1 cellular context compared by ENCODE assay signal in the genomic region with DNA sequence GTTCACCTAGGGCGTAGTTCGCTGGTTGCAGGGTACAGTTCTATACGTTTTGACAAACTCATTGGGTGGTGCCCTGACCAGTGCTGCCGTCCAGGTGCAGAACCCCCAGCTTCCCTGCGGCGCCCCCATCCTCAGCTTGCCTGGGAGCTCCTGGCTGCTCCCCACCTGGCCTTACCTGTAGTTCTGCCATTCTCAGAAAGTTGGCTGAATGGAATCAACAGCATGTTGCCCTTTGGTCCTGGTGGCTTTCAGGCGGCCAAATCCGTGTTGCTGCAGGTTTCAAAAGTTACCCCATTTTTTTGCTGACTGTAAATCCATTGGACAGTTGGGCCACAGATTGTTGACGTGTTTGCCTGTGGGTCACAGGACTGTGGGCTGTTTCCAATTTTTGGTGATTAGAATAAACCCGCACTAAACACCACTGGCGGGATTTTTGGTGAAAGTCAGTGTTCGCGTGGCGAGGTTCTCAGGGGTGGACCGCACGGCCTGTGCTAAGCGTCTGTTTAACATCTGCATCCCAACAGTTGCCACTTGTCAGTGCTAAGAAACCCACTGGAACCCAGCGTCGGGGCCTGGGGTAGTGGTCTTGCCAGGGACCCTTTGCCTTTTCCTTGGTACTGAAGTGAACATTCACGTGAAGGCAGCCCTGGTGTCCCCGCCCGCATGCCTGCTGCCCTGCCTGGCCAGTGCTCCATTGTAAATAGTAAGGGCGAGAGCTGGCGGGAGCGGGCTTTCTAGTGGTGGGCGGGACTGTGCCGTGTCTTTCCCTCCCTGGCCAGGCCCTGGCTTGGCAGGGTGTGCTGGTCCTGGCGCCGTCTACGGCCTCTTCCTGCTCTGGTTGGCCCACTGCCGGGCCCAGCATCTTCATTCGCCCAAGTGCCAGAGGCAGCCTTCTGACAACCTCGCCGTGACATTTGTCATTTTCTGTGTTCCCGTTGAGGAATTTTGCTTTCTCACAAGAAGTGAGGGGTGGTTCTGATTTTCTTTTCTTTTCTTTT.
TF ChIP-seq lines count a peak whose summit lies in the region.

No MANE protein-coding gene starts in this region.

TF ChIP-seq in HepG2, 621 proteins besides CTCF, POLR2A, EP300 and RAD21 (continued from another document and continues in another):
- TF ChIP-seq, protein P1, sequence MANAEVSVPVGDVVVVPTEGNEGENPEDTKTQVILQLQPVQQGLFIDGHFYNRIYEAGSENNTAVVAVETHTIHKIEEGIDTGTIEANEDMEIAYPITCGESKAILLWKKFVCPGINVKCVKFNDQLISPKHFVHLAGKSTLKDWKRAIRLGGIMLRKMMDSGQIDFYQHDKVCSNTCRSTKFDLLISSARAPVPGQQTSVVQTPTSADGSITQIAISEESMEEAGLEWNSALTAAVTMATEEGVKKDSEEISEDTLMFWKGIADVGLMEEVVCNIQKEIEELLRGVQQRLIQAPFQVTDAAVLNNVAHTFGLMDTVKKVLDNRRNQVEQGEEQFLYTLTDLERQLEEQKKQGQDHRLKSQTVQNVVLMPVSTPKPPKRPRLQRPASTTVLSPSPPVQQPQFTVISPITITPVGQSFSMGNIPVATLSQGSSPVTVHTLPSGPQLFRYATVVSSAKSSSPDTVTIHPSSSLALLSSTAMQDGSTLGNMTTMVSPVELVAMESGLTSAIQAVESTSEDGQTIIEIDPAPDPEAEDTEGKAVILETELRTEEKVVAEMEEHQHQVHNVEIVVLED (CRISPR knock-in tag; IDR thresholded peaks at IDR 0.05; ENCODE audit: borderline replicate concordance), result peak; percentile 32; the same call in 1 of the 2 replicates
- TF ChIP-seq, protein P2, sequence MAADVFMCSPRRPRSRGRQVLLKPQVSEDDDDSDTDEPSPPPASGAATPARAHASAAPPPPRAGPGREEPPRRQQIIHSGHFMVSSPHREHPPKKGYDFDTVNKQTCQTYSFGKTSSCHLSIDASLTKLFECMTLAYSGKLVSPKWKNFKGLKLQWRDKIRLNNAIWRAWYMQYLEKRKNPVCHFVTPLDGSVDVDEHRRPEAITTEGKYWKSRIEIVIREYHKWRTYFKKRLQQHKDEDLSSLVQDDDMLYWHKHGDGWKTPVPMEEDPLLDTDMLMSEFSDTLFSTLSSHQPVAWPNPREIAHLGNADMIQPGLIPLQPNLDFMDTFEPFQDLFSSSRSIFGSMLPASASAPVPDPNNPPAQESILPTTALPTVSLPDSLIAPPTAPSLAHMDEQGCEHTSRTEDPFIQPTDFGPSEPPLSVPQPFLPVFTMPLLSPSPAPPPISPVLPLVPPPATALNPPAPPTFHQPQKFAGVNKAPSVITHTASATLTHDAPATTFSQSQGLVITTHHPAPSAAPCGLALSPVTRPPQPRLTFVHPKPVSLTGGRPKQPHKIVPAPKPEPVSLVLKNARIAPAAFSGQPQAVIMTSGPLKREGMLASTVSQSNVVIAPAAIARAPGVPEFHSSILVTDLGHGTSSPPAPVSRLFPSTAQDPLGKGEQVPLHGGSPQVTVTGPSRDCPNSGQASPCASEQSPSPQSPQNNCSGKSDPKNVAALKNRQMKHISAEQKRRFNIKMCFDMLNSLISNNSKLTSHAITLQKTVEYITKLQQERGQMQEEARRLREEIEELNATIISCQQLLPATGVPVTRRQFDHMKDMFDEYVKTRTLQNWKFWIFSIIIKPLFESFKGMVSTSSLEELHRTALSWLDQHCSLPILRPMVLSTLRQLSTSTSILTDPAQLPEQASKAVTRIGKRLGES (CRISPR knock-in tag; IDR thresholded peaks at IDR 0.05; ENCODE audit: borderline replicate concordance), result no peak
- TF ChIP-seq NFYB (CRISPR knock-in tag; IDR thresholded peaks at IDR 0.05) (peak; percentile 31; the same call in 1 of the 2 replicates), SPEN (CRISPR knock-in tag; IDR thresholded peaks at IDR 0.05; ENCODE audit: low read depth) (no peak; the same call in none of the 2 replicates), SSRP1 (CRISPR knock-in tag; IDR thresholded peaks at IDR 0.05) (no peak), TOPORS (CRISPR knock-in tag; IDR thresholded peaks at IDR 0.05) (no peak), FOXC1 (CRISPR knock-in tag; IDR thresholded peaks at IDR 0.05; ENCODE audit: borderline replicate concordance) (peak; percentile 50; the same call in 1 of the 2 replicates), SP1 (IDR thresholded peaks at IDR 0.05) (no peak), SP1 (CRISPR knock-in tag; IDR thresholded peaks at IDR 0.05) (0 out of 2 replicates have a peak, but pooled peaks have one; percentile 43), NCOA5 (CRISPR knock-in tag; IDR thresholded peaks at IDR 0.05) (no peak), HOXA3 (CRISPR knock-in tag; IDR thresholded peaks at IDR 0.05) (peak; percentile 69), ZNF264 (CRISPR knock-in tag; IDR thresholded peaks at IDR 0.05) (peak; percentile 48; the same call in 1 of the 2 replicates), ZNF850 (CRISPR knock-in tag; conservative IDR thresholded peaks at IDR 0.05) (no peak), TMF1 (CRISPR knock-in tag; IDR thresholded peaks at IDR 0.05; ENCODE audit: low read depth) (no peak), NFYC (CRISPR knock-in tag; IDR thresholded peaks at IDR 0.05) (no peak; the same call in 1 of the 2 replicates), ZNF20 (CRISPR knock-in tag; IDR thresholded peaks at IDR 0.05) (no peak), ZNF703 (CRISPR knock-in tag; IDR thresholded peaks at IDR 0.05; ENCODE audit: borderline replicate concordance) (no peak), ZSCAN25 (CRISPR knock-in tag; IDR thresholded peaks at IDR 0.05) (no peak), XBP1 (CRISPR knock-in tag; IDR thresholded peaks at IDR 0.05) (no peak), SALL2 (CRISPR knock-in tag; IDR thresholded peaks at IDR 0.05) (no peak), ZEB1 (IDR thresholded peaks at IDR 0.05; ENCODE audit: insufficient replicate concordance, low read depth) (peak; percentile 55), MYC (CRISPR knock-in tag; IDR thresholded peaks at IDR 0.05; ENCODE audit: borderline replicate concordance) (0 out of 2 replicates have a peak, but pooled peaks have one; percentile 56), HCFC1 (IDR thresholded peaks at IDR 0.05; ENCODE audit: low read depth, low read length) (no peak), ZNF496 (CRISPR knock-in tag; IDR thresholded peaks at IDR 0.05; ENCODE audit: insufficient replicate concordance) (no peak), KDM6A (CRISPR knock-in tag; IDR thresholded peaks at IDR 0.05; ENCODE audit: low read depth) (no peak)
- TF ChIP-seq, protein P3, sequence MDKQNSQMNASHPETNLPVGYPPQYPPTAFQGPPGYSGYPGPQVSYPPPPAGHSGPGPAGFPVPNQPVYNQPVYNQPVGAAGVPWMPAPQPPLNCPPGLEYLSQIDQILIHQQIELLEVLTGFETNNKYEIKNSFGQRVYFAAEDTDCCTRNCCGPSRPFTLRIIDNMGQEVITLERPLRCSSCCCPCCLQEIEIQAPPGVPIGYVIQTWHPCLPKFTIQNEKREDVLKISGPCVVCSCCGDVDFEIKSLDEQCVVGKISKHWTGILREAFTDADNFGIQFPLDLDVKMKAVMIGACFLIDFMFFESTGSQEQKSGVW (CRISPR knock-in tag; IDR thresholded peaks at IDR 0.05; ENCODE audit: borderline replicate concordance), result no peak
- TF ChIP-seq, protein P4, sequence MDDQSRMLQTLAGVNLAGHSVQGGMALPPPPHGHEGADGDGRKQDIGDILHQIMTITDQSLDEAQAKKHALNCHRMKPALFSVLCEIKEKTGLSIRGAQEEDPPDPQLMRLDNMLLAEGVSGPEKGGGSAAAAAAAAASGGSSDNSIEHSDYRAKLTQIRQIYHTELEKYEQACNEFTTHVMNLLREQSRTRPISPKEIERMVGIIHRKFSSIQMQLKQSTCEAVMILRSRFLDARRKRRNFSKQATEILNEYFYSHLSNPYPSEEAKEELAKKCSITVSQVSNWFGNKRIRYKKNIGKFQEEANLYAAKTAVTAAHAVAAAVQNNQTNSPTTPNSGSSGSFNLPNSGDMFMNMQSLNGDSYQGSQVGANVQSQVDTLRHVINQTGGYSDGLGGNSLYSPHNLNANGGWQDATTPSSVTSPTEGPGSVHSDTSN (CRISPR knock-in tag; IDR thresholded peaks at IDR 0.05; ENCODE audit: borderline replicate concordance), result no peak
- TF ChIP-seq, protein P5, sequence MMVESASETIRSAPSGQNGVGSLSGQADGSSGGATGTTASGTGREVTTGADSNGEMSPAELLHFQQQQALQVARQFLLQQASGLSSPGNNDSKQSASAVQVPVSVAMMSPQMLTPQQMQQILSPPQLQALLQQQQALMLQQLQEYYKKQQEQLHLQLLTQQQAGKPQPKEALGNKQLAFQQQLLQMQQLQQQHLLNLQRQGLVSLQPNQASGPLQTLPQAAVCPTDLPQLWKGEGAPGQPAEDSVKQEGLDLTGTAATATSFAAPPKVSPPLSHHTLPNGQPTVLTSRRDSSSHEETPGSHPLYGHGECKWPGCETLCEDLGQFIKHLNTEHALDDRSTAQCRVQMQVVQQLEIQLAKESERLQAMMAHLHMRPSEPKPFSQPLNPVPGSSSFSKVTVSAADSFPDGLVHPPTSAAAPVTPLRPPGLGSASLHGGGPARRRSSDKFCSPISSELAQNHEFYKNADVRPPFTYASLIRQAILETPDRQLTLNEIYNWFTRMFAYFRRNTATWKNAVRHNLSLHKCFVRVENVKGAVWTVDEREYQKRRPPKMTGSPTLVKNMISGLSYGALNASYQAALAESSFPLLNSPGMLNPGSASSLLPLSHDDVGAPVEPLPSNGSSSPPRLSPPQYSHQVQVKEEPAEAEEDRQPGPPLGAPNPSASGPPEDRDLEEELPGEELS (CRISPR knock-in tag; IDR thresholded peaks at IDR 0.05), result peak; percentile 37; the same call in 1 of the 2 replicates
- TF ChIP-seq, protein P6, sequence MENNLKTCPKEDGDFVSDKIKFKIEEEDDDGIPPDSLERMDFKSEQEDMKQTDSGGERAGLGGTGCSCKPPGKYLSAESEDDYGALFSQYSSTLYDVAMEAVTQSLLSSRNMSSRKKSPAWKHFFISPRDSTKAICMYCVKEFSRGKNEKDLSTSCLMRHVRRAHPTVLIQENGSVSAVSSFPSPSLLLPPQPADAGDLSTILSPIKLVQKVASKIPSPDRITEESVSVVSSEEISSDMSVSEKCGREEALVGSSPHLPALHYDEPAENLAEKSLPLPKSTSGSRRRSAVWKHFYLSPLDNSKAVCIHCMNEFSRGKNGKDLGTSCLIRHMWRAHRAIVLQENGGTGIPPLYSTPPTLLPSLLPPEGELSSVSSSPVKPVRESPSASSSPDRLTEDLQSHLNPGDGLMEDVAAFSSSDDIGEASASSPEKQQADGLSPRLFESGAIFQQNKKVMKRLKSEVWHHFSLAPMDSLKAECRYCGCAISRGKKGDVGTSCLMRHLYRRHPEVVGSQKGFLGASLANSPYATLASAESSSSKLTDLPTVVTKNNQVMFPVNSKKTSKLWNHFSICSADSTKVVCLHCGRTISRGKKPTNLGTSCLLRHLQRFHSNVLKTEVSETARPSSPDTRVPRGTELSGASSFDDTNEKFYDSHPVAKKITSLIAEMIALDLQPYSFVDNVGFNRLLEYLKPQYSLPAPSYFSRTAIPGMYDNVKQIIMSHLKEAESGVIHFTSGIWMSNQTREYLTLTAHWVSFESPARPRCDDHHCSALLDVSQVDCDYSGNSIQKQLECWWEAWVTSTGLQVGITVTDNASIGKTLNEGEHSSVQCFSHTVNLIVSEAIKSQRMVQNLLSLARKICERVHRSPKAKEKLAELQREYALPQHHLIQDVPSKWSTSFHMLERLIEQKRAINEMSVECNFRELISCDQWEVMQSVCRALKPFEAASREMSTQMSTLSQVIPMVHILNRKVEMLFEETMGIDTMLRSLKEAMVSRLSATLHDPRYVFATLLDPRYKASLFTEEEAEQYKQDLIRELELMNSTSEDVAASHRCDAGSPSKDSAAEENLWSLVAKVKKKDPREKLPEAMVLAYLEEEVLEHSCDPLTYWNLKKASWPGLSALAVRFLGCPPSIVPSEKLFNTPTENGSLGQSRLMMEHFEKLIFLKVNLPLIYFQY (CRISPR knock-in tag; IDR thresholded peaks at IDR 0.05; ENCODE audit: borderline replicate concordance), result no peak
- TF ChIP-seq, protein P7, sequence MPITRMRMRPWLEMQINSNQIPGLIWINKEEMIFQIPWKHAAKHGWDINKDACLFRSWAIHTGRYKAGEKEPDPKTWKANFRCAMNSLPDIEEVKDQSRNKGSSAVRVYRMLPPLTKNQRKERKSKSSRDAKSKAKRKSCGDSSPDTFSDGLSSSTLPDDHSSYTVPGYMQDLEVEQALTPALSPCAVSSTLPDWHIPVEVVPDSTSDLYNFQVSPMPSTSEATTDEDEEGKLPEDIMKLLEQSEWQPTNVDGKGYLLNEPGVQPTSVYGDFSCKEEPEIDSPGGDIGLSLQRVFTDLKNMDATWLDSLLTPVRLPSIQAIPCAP (CRISPR knock-in tag; IDR thresholded peaks at IDR 0.05; ENCODE audit: low read depth), result no peak
- TF ChIP-seq, protein P8, sequence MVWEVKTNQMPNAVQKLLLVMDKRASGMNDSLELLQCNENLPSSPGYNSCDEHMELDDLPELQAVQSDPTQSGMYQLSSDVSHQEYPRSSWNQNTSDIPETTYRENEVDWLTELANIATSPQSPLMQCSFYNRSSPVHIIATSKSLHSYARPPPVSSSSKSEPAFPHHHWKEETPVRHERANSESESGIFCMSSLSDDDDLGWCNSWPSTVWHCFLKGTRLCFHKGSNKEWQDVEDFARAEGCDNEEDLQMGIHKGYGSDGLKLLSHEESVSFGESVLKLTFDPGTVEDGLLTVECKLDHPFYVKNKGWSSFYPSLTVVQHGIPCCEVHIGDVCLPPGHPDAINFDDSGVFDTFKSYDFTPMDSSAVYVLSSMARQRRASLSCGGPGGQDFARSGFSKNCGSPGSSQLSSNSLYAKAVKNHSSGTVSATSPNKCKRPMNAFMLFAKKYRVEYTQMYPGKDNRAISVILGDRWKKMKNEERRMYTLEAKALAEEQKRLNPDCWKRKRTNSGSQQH (CRISPR knock-in tag; IDR thresholded peaks at IDR 0.05; ENCODE audit: low read depth), result peak; percentile 29; the same call in 1 of the 2 replicates
- TF ChIP-seq, protein P9, sequence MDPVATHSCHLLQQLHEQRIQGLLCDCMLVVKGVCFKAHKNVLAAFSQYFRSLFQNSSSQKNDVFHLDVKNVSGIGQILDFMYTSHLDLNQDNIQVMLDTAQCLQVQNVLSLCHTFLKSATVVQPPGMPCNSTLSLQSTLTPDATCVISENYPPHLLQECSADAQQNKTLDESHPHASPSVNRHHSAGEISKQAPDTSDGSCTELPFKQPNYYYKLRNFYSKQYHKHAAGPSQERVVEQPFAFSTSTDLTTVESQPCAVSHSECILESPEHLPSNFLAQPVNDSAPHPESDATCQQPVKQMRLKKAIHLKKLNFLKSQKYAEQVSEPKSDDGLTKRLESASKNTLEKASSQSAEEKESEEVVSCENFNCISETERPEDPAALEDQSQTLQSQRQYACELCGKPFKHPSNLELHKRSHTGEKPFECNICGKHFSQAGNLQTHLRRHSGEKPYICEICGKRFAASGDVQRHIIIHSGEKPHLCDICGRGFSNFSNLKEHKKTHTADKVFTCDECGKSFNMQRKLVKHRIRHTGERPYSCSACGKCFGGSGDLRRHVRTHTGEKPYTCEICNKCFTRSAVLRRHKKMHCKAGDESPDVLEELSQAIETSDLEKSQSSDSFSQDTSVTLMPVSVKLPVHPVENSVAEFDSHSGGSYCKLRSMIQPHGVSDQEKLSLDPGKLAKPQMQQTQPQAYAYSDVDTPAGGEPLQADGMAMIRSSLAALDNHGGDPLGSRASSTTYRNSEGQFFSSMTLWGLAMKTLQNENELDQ (CRISPR knock-in tag; IDR thresholded peaks at IDR 0.05; ENCODE audit: borderline replicate concordance), result no peak
